ENCODE assay signal across 16 cellular contexts in genomic region chr13:78194904-78195639, GRCh38.
DNase-seq lines count a peak whose midpoint lies in the region; TF ChIP-seq lines count a peak whose summit lies in the region.
"Had no signal": no experiment of that assay in that cellular context is flagged by ENCODE, and none has a peak within 500 bp of the region (broad histone marks: within the 10 kb centered on the region; RNA-seq: fewer than 3 reads in every experiment).

No MANE protein-coding gene starts in this region.

- H3K79me2 ChIP-seq in neural progenitor cell (ENCODE audit: low read depth) = no peaks in the 10 kb centered on the region

- H3K4me3 Mint-ChIP-seq in neural progenitor cell = no peak overlapping the region
- H3K4me3 Mint-ChIP-seq: activated B cell treated with CpG ODN at 0.5 μM for 24 hours had no signal

- no peak overlapping the region for H2AFZ ChIP-seq in neural progenitor cell (replicated peaks)

- H3K36me3 ChIP-seq in neural progenitor cell (no peaks in the 10 kb centered on the region), HAP-1 (replicated peaks) (no peaks in the 10 kb centered on the region)
- H3K36me3 ChIP-seq: ascending aorta, BE2C, vagina had no signal

- peaks cover 3% of the 10 kb centered on the region for H3K27me3 Mint-ChIP-seq in neural progenitor cell (ENCODE audit: insufficient read depth, low read depth)

- intact Hi-C loops in cardiac septum (cut with DNase I) = no loop called here

- H3K9ac ChIP-seq in neural progenitor cell = no peak overlapping the region

- H3K4me1 ChIP-seq in neural progenitor cell (peaks cover 19% of the 10 kb centered on the region), HAP-1 (no peaks in the 10 kb centered on the region)
- H3K4me1 ChIP-seq: ascending aorta, BE2C, vagina had no signal

- H3K27me3 ChIP-seq in neural progenitor cell (no peaks in the 10 kb centered on the region), HAP-1 (ENCODE audit: low read depth) (no peaks in the 10 kb centered on the region)
- H3K27me3 ChIP-seq: ascending aorta, BE2C, vagina had no signal

- TF ChIP-seq CTCF in neural progenitor cell (IDR thresholded peaks at IDR 0.05) = no peak

- no peak overlapping the region for H3K27ac ChIP-seq in neural progenitor cell
- H3K27ac ChIP-seq: ascending aorta, vagina had no signal

- no peaks in the 10 kb centered on the region for H4K20me1 ChIP-seq in neural progenitor cell (ENCODE audit: low read depth)

- in situ Hi-C loops in HAP-1 (cut with MboI; ENCODE audit: low sequenced_read_pairs) = no loop called here

- H3K4me1 Mint-ChIP-seq in neural progenitor cell = peaks cover 58% of the 10 kb centered on the region
- H3K4me1 Mint-ChIP-seq: activated B cell treated with CpG ODN at 0.5 μM for 24 hours had no signal

- H3K9me3 ChIP-seq in neural progenitor cell (ENCODE audit: low read depth) (no peaks in the 10 kb centered on the region), HAP-1 (no peaks in the 10 kb centered on the region)
- H3K9me3 ChIP-seq: ascending aorta, BE2C, vagina had no signal

- peaks cover 20% of the 10 kb centered on the region for H3K9me3 Mint-ChIP-seq in neural progenitor cell
- H3K9me3 Mint-ChIP-seq: activated B cell treated with CpG ODN at 0.5 μM for 24 hours had no signal

- peak overlapping the region; percentile 50 for H3K4me2 ChIP-seq in neural progenitor cell

- H3K4me3 ChIP-seq in neural progenitor cell = no peak overlapping the region
- no peak overlapping the region for H3K4me3 ChIP-seq in HAP-1
- H3K4me3 ChIP-seq: ascending aorta, vagina had no signal

- peaks cover 5% of the 10 kb centered on the region for H3F3A ChIP-seq in neural progenitor cell (ENCODE audit: low read depth)

- H3K27ac Mint-ChIP-seq in neural progenitor cell = peak overlapping the region; percentile 49
- H3K27ac Mint-ChIP-seq: activated B cell treated with CpG ODN at 0.5 μM for 24 hours had no signal

- peaks cover 2% of the 10 kb centered on the region for H3K36me3 Mint-ChIP-seq in neural progenitor cell

- DNase-seq in EH (ENCODE audit: low read depth) (peak; percentile 69), NCI-H69 (lab: John Stamatoyannopoulos, UW) (peak; percentile 21), dedifferentiated amniotic fluid mesenchymal stem cell (ENCODE audit: extremely low spot score) (peak; percentile 27), neural progenitor cell (ENCODE audit: low spot score) (peak; percentile 66), HAP-1 (ENCODE audit: low spot score in 2 of 2) (no peak), pons (ENCODE audit: low spot score) (no peak), cardiac septum (ENCODE audit: low spot score) (no peak)
- DNase-seq in activated CD4-positive, alpha-beta T cell treated with anti-CD3 and anti-CD28 coated beads for 48 hours = no peak
- DNase-seq: activated B cell treated with CpG ODN at 0.5 μM for 24 hours, activated gamma-delta T cell treated with Interleukin-2 at 50 U/mL for 16 hours, BE2C, DMS53, left ventricle myocardium superior, posterior cingulate gyrus had no signal

Comparison
In these comparisons a context has a peak if more than half of its experiments do, and no peak if none do; other contexts are left out.
1. DNase-seq: peak in EH (single experiment), NCI-H69 (single experiment), dedifferentiated amniotic fluid mesenchymal stem cell (single experiment) and neural progenitor cell (single experiment); none in HAP-1 (0 of 2), activated CD4-positive, alpha-beta T cell treated with anti-CD3 and anti-CD28 coated beads for 48 hours (single experiment), pons (single experiment) and cardiac septum (single experiment).